In genomic region chr4:25484243-25484721, GRCh38 we compare ENCODE assay signal across 19 cellular contexts.
DNase-seq lines count a peak whose midpoint lies in the region; ATAC-seq and TF ChIP-seq lines count a peak whose summit lies in the region.
"Had no signal": no experiment of that assay in that cellular context is flagged by ENCODE, and none has a peak within 500 bp of the region (broad histone marks: within the 10 kb centered on the region; RNA-seq: fewer than 3 reads in every experiment).

No MANE protein-coding gene starts in this region.

- H3K4me1 ChIP-seq in A673 (ENCODE audit: insufficient read depth, low read length, poor library complexity, severe bottlenecking), result peaks cover 8% of the 10 kb centered on the region
- H3K4me1 ChIP-seq in HEK293 (ENCODE audit: control insufficient read depth, insufficient read depth, low read length), result no peaks in the 10 kb centered on the region
- H3K4me1 ChIP-seq in psoas muscle, result no peaks in the 10 kb centered on the region
- H3K4me1 ChIP-seq: transverse colon had no signal

- DNase-seq in A673 (ENCODE audit: low spot score), result peak; percentile 9
- peak; percentile 55 for DNase-seq in NCI-H345 (lab: John Stamatoyannopoulos, UW)
- DNase-seq in epithelial cell of prostate (ENCODE audit: low read depth, low spot score), result peak; percentile 76
- no peak for DNase-seq in NCI-H526 (lab: John Stamatoyannopoulos, UW)
- no peak for DNase-seq in GM19240 (ENCODE audit: insufficient read length, low spot score)
- no peak for DNase-seq in psoas muscle
- DNase-seq in glutamatergic neuron, result no peak
- DNase-seq: activated CD4-positive, alpha-beta T cell treated with anti-CD3 and anti-CD28 coated beads for 48 hours; activated T-cell treated with anti-CD3 and anti-CD28 coated beads, Interleukin-2, amount 50 U/mL, for 72 hours; amygdala; Calu3; dorsolateral prefrontal cortex; immature natural killer cell; NCI-H524 treated with DMSO at 0.1 percent for 48 hours; posterior cingulate gyrus; stimulated activated CD4-positive, alpha-beta T cell treated with anti-CD3 and anti-CD28 coated beads, Interleukin-15, amount 100 ng/mL, for 24 hours; transverse colon had no signal

- H3K36me3 ChIP-seq in A673 (ENCODE audit: insufficient read depth, low read length, poor library complexity, severe bottlenecking) (no peaks in the 10 kb centered on the region), HEK293 (ENCODE audit: control insufficient read depth in 2 of 2, insufficient read depth in 1 of 2, low read length in 2 of 2) (no peaks in the 10 kb centered on the region), psoas muscle (ENCODE audit: insufficient read depth in 1 of 2, low read depth in 1 of 2) (no peaks in the 10 kb centered on the region)
- H3K36me3 ChIP-seq: transverse colon had no signal

- ATAC-seq in psoas muscle, result no peak

- TF ChIP-seq CTCF in A673 (conservative IDR thresholded peaks at IDR 0.05; ENCODE audit: low read depth, low read length) (no peak), HEK293 (tag by site-specific recombination; IDR thresholded peaks at IDR 0.05) (no peak), psoas muscle (IDR thresholded peaks at IDR 0.05) (no peak), glutamatergic neuron (IDR thresholded peaks at IDR 0.05; ENCODE audit: partially characterized antibody, unreplicated experiment) (no peak)

- H3K27ac ChIP-seq in A673 (ENCODE audit: low read depth, low read length, poor library complexity, severe bottlenecking) (no peak overlapping the region), HEK293 (ENCODE audit: extremely low read depth, low read depth, low read length) (no peak overlapping the region), epithelial cell of prostate (peak overlapping the region; percentile 38), psoas muscle (no peak overlapping the region)
- H3K27ac ChIP-seq: dorsolateral prefrontal cortex, RWPE1, transverse colon had no signal

- H3K36me3 Mint-ChIP-seq in glutamatergic neuron (ENCODE audit: unreplicated experiment), result no peaks in the 10 kb centered on the region
- H3K36me3 Mint-ChIP-seq: immature natural killer cell had no signal

- peaks cover 2% of the 10 kb centered on the region for H3K9me3 Mint-ChIP-seq in glutamatergic neuron (ENCODE audit: unreplicated experiment)

- H3K27me3 Mint-ChIP-seq in glutamatergic neuron (ENCODE audit: unreplicated experiment), result peaks cover 3% of the 10 kb centered on the region

- H3K4me1 Mint-ChIP-seq in glutamatergic neuron (ENCODE audit: low read depth, unreplicated experiment), result no peaks in the 10 kb centered on the region
- H3K4me1 Mint-ChIP-seq: immature natural killer cell had no signal

- H3K4me3 Mint-ChIP-seq in glutamatergic neuron (ENCODE audit: unreplicated experiment), result no peak overlapping the region
- H3K4me3 Mint-ChIP-seq: activated T-cell treated with anti-CD3 and anti-CD28 coated beads, Interleukin-2, amount 50 U/mL, for 72 hours; immature natural killer cell had no signal

- BruUV-seq in A673 (replicated peaks; lab: Mats Ljungman, UMichigan), result no TSS peak

- WGBS in psoas muscle, 3 donors, result 60 to 65% (median 62%) methylated on average over 3 of the region's 3 CpGs

- no peak overlapping the region for H3K27ac Mint-ChIP-seq in glutamatergic neuron (ENCODE audit: unreplicated experiment)
- H3K27ac Mint-ChIP-seq: activated T-cell treated with anti-CD3 and anti-CD28 coated beads, Interleukin-2, amount 50 U/mL, for 72 hours; immature natural killer cell had no signal

- H3K27me3 ChIP-seq in A673 (replicated peaks; ENCODE audit: insufficient read depth, low read depth, low read length, poor library complexity) (no peaks in the 10 kb centered on the region), psoas muscle (ENCODE audit: insufficient read depth in 3 of 3, low read length in 2 of 3) (no peaks in the 10 kb centered on the region)
- H3K27me3 ChIP-seq: dorsolateral prefrontal cortex, transverse colon had no signal

- H3K9me3 ChIP-seq in A673 (ENCODE audit: low read depth, low read length, poor library complexity, severe bottlenecking), result peaks cover 7% of the 10 kb centered on the region
- no peaks in the 10 kb centered on the region for H3K9me3 ChIP-seq in HEK293 (ENCODE audit: control insufficient read depth, insufficient read depth, low read depth, low read length)
- H3K9me3 ChIP-seq in psoas muscle, result peaks cover 6% of the 10 kb centered on the region
- H3K9me3 ChIP-seq: transverse colon had no signal

- CTCF ChIA-PET in A673 (lab: Charles Lee), result no interaction called here
- CTCF ChIA-PET in HEK293 (lab: Yijun Ruan, JAX), result interaction anchor here (0.7 kb wide), 1 partner anchor 47 kb away, joined by 3 read pairs; no protein-coding TSS in a partner anchor

- POLR2A ChIA-PET in A673 (lab: Charles Lee; ENCODE audit: low non-redundant PET) (no interaction called here), HEK293 (lab: Yijun Ruan, JAX) (interaction anchor here (0.5 kb wide), 1 partner anchor 838 kb away, joined by 3 read pairs; no protein-coding TSS in a partner anchor)

- H3K4me3 ChIP-seq in A673 (ENCODE audit: low read depth, low read length, poor library complexity, severe bottlenecking), result no peak overlapping the region
- H3K4me3 ChIP-seq in HEK293 (ENCODE audit: low read depth, low read length), result no peak overlapping the region
- H3K4me3 ChIP-seq in psoas muscle, result no peak overlapping the region
- H3K4me3 ChIP-seq: dorsolateral prefrontal cortex, transverse colon had no signal

- intact Hi-C loops in A673 (cut with micrococcal nuclease; ENCODE audit: unreplicated experiment), result no loop called here
- intact Hi-C loops in psoas muscle (cut with DNase I), result no loop called here

TF ChIP-seq in HEK293, 187 proteins besides CTCF, POLR2A, EP300 and RAD21 (continues in another document):
- TF ChIP-seq ZNF366 (tag by site-specific recombination; conservative IDR thresholded peaks at IDR 0.05) (peak; percentile 59), ZNF133 (tag by site-specific recombination; IDR thresholded peaks at IDR 0.05) (no peak), ZEB2 (tag by site-specific recombination; IDR thresholded peaks at IDR 0.05) (no peak), ZSCAN30 (tag by site-specific recombination; IDR thresholded peaks at IDR 0.05) (no peak), ZNF488 (tag by site-specific recombination; IDR thresholded peaks at IDR 0.05) (no peak), ZNF610 (tag by site-specific recombination; IDR thresholded peaks at IDR 0.05; ENCODE audit: borderline replicate concordance) (no peak), ZNF335 (tag by site-specific recombination; conservative IDR thresholded peaks at IDR 0.05) (no peak), KLF7 (tag by site-specific recombination; IDR thresholded peaks at IDR 0.05; ENCODE audit: borderline replicate concordance) (no peak), HOXA7 (CRISPR knock-in tag; IDR thresholded peaks at IDR 0.05; ENCODE audit: borderline replicate concordance) (no peak), ZNF549 (tag by site-specific recombination; IDR thresholded peaks at IDR 0.05) (no peak), SP7 (tag by site-specific recombination; IDR thresholded peaks at IDR 0.05) (peak; percentile 100), OSR2 (tag by site-specific recombination; IDR thresholded peaks at IDR 0.05) (peak; percentile 88), ZNF596 (tag by site-specific recombination; IDR thresholded peaks at IDR 0.05) (no peak), ZSCAN16 (tag by site-specific recombination; IDR thresholded peaks at IDR 0.05) (no peak), HIC1 (tag by site-specific recombination; IDR thresholded peaks at IDR 0.05) (no peak), ZNF311 (tag by site-specific recombination; IDR thresholded peaks at IDR 0.05; ENCODE audit: borderline replicate concordance) (no peak), ZNF48 (tag by site-specific recombination; IDR thresholded peaks at IDR 0.05) (no peak), ZNF654 (tag by site-specific recombination; IDR thresholded peaks at IDR 0.05; ENCODE audit: low read depth) (no peak), ZNF426 (tag by site-specific recombination; IDR thresholded peaks at IDR 0.05) (no peak), BCL11B (tag by site-specific recombination; IDR thresholded peaks at IDR 0.05; ENCODE audit: low read depth) (no peak), ZNF174 (tag by site-specific recombination; IDR thresholded peaks at IDR 0.05) (no peak)

Comparison
In these comparisons a context has a peak if more than half of its experiments do, and no peak if none do; other contexts are left out.
1. DNase-seq: peak in A673 (single experiment), NCI-H345 (single experiment) and epithelial cell of prostate (single experiment); none in NCI-H526 (0 of 2), GM19240 (single experiment), psoas muscle (0 of 2) and glutamatergic neuron (single experiment).